14 cellular contexts compared by ENCODE assay signal in the genomic region with DNA sequence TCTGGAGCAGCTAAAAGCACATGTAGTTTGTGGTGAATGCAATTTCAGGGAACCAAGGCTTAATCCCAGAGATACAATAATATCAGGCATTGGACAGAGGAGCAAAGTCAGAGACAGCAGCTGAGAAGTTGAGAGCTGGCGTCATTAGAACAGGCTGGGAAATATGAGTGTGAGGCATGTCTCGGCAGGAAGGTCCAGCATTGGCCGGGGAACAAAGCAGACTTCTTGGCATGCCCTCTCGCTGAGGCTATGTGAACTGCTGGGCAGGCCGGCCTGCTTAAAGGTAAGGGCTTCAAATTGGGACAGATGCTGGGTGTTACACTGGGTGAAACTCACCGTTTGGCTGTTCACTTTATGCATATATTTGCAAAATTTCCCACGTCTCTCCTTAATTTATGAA.
DNase-seq lines count a peak whose midpoint lies in the region; ATAC-seq, FAIRE-seq and TF ChIP-seq lines count a peak whose summit lies in the region.
"Had no signal": no experiment of that assay in that cellular context is flagged by ENCODE, and none has a peak within 500 bp of the region (broad histone marks: within the 10 kb centered on the region; RNA-seq: fewer than 3 reads in every experiment).

No MANE protein-coding gene starts in this region.

- peaks cover 3 to 4% of the 10 kb centered on the region in 2 donors for H3K4me1 Mint-ChIP-seq in stimulated activated naive B cell treated with anti-CD40 and anti-IgM and Interleukin-4, amounts not matched to agents 10 μg/mL and 1 μg/mL and 100 μg/mL, for 72 hours

- BruUV-seq in endothelial cell of umbilical vein (replicated peaks; lab: Mats Ljungman, UMichigan) = no TSS peak

- H3K79me2 ChIP-seq in endothelial cell of umbilical vein (ENCODE audit: control insufficient read depth, insufficient read depth, low read length) = no peaks in the 10 kb centered on the region

- H2AFZ ChIP-seq in endothelial cell of umbilical vein (ENCODE audit: low read depth, low read length) = no peak overlapping the region

- POLR2A ChIA-PET in endothelial cell of umbilical vein (lab: Charles Lee) = no interaction called here

- H3K27ac ChIP-seq in endothelial cell of umbilical vein (ENCODE audit: insufficient read depth, low read depth, low read length) (no peak overlapping the region), tibial artery (peak overlapping the region in 1 of 2 donors; percentile 43), spleen (no peak overlapping the region)
- H3K27ac ChIP-seq: SJSA1 had no signal

- H3K27ac Mint-ChIP-seq in stimulated activated naive B cell treated with anti-CD40 and anti-IgM and Interleukin-4, amounts not matched to agents 10 μg/mL and 1 μg/mL and 100 μg/mL, for 72 hours = no peak overlapping the region
- H3K27ac Mint-ChIP-seq: stimulated activated naive CD8-positive, alpha-beta T cell treated with anti-CD3 and anti-CD28 coated beads, Interleukin-15, Interleukin-2, amounts not matched to agents 100 ng/mL and 50 ng/mL, for 24 hours had no signal

- H3K9me3 ChIP-seq in endothelial cell of umbilical vein (replicated peaks; ENCODE audit: control insufficient read depth, insufficient read depth, low read length) (no peaks in the 10 kb centered on the region), tibial artery (no peaks in the 10 kb centered on the region), spleen (no peaks in the 10 kb centered on the region)

- H4K20me1 ChIP-seq in endothelial cell of umbilical vein (replicated peaks; ENCODE audit: control insufficient read depth, extremely low read depth, insufficient read depth, low read length) = no peaks in the 10 kb centered on the region

- ATAC-seq in GM21423 (IDR thresholded peaks at IDR 0.05; ENCODE audit: unreplicated experiment) (no peak), HG02610 (IDR thresholded peaks at IDR 0.05; ENCODE audit: unreplicated experiment) (no peak)
- no peak for ATAC-seq in stimulated activated naive B cell treated with anti-CD40 and anti-IgM and Interleukin-4, amounts not matched to agents 10 μg/mL and 1 μg/mL and 100 μg/mL, for 72 hours (replicated peaks)

- H3K9ac ChIP-seq in endothelial cell of umbilical vein (replicated peaks; ENCODE audit: extremely low read depth, insufficient read depth, low read length) = no peak overlapping the region

- no peaks in the 10 kb centered on the region for H3K27me3 ChIP-seq in endothelial cell of umbilical vein (ENCODE audit: control insufficient read depth in 2 of 2, insufficient read depth in 2 of 2, low read length in 2 of 2)
- H3K27me3 ChIP-seq in tibial artery = no peaks in the 10 kb centered on the region
- no peaks in the 10 kb centered on the region for H3K27me3 ChIP-seq in spleen (replicated peaks in 1 of 7)
- H3K27me3 ChIP-seq: SJSA1 had no signal

- peak; percentile 28 for FAIRE-seq in endothelial cell of umbilical vein (lab: Jason Lieb, UNC)
- FAIRE-seq: G401.6, islet of Langerhans had no signal

- 76 to 88% (median 84%) methylated on average over 7 of the region's 7 CpGs for WGBS in spleen, 5 donors

- peaks cover 0 to 4% of the 10 kb centered on the region in 2 donors for H3K9me3 Mint-ChIP-seq in stimulated activated naive B cell treated with anti-CD40 and anti-IgM and Interleukin-4, amounts not matched to agents 10 μg/mL and 1 μg/mL and 100 μg/mL, for 72 hours
- H3K9me3 Mint-ChIP-seq: stimulated activated naive CD8-positive, alpha-beta T cell treated with anti-CD3 and anti-CD28 coated beads, Interleukin-15, Interleukin-2, amounts not matched to agents 100 ng/mL and 50 ng/mL, for 24 hours had no signal

- dilution Hi-C loops in endothelial cell of umbilical vein (cut with MboI; ENCODE audit: extremely low pct_ligation_motif_present, low sequenced_read_pairs) = no loop called here

- DNase-seq in NCI-H2196 (lab: John Stamatoyannopoulos, UW; ENCODE audit: unreplicated experiment) (peak; percentile 48), endothelial cell of umbilical vein (ENCODE audit: low read depth, low spot score) (peak; percentile 9), left kidney (ENCODE audit: low read depth, low spot score) (peak; percentile 40), tibial artery (peak; percentile 31 to 74), spleen (no peak)
- no peak for DNase-seq in stimulated activated naive B cell treated with anti-CD40 and anti-IgM and Interleukin-4, amounts not matched to agents 10 μg/mL and 1 μg/mL and 100 μg/mL, for 72 hours
- DNase-seq: NCI-H1930 had no signal

- intact Hi-C loops in endothelial cell of umbilical vein (cut with micrococcal nuclease) = no loop called here
- intact Hi-C loops in tibial artery (cut with DNase I; ENCODE audit: low total_unique reads) = no loop called here
- intact Hi-C loops in spleen (cut with DNase I; ENCODE audit: low total_unique reads) = no loop called here

- no peak overlapping the region for H3K4me3 ChIP-seq in endothelial cell of umbilical vein (replicated peaks in 1 of 3; ENCODE audit: insufficient read depth in 1 of 3, low read depth in 1 of 3, low read length in 3 of 3)
- H3K4me3 ChIP-seq in tibial artery = no peak overlapping the region
- no peak overlapping the region for H3K4me3 ChIP-seq in spleen
- H3K4me3 ChIP-seq: SJSA1, skin epidermis had no signal

- H3K4me1 ChIP-seq in endothelial cell of umbilical vein (ENCODE audit: control insufficient read depth, extremely low read depth, insufficient read depth, low read length) (no peaks in the 10 kb centered on the region), tibial artery (peaks cover 0 to 24% (median 3%) of the 10 kb centered on the region in 4 donors), spleen (no peaks in the 10 kb centered on the region)
- H3K4me1 ChIP-seq: SJSA1 had no signal

- H3K27me3 Mint-ChIP-seq in stimulated activated naive B cell treated with anti-CD40 and anti-IgM and Interleukin-4, amounts not matched to agents 10 μg/mL and 1 μg/mL and 100 μg/mL, for 72 hours = peaks cover 0 to 4% of the 10 kb centered on the region in 2 donors
- H3K27me3 Mint-ChIP-seq: stimulated activated naive CD8-positive, alpha-beta T cell treated with anti-CD3 and anti-CD28 coated beads, Interleukin-15, Interleukin-2, amounts not matched to agents 100 ng/mL and 50 ng/mL, for 24 hours had no signal

- H3K4me3 Mint-ChIP-seq in stimulated activated naive B cell treated with anti-CD40 and anti-IgM and Interleukin-4, amounts not matched to agents 10 μg/mL and 1 μg/mL and 100 μg/mL, for 72 hours = no peak overlapping the region
- H3K4me3 Mint-ChIP-seq: stimulated activated naive CD8-positive, alpha-beta T cell treated with anti-CD3 and anti-CD28 coated beads, Interleukin-15, Interleukin-2, amounts not matched to agents 100 ng/mL and 50 ng/mL, for 24 hours had no signal

- TF ChIP-seq POLR2A in endothelial cell of umbilical vein (IDR thresholded peaks at IDR 0.05; ENCODE audit: low read depth, low read length) = no peak
- no peak for TF ChIP-seq POLR2A in spleen (IDR thresholded peaks at IDR 0.05)

- no peaks in the 10 kb centered on the region for H3K36me3 Mint-ChIP-seq in stimulated activated naive B cell treated with anti-CD40 and anti-IgM and Interleukin-4, amounts not matched to agents 10 μg/mL and 1 μg/mL and 100 μg/mL, for 72 hours

- CTCF ChIA-PET in endothelial cell of umbilical vein (lab: Charles Lee) = no interaction called here

- H3K4me2 ChIP-seq in endothelial cell of umbilical vein (ENCODE audit: insufficient read depth, low read length) = no peak overlapping the region

- H3K9me1 ChIP-seq in endothelial cell of umbilical vein (replicated peaks; ENCODE audit: control insufficient read depth, extremely low read depth, insufficient read depth, low read length) = no peaks in the 10 kb centered on the region

- no peak for TF ChIP-seq CTCF in endothelial cell of umbilical vein (IDR thresholded peaks at IDR 0.05; ENCODE audit: extremely low read depth in 1 of 2, insufficient read depth in 1 of 2, low read depth in 1 of 2, low read length in 2 of 2)
- TF ChIP-seq CTCF in tibial artery (IDR thresholded peaks at IDR 0.05) = peak in 1 of 2 experiments; percentile 38
- no peak for TF ChIP-seq CTCF in spleen (IDR thresholded peaks at IDR 0.05 in 8 of 11, conservative IDR thresholded peaks at IDR 0.05 in 3 of 11)

- H3K36me3 ChIP-seq in endothelial cell of umbilical vein (ENCODE audit: control insufficient read depth in 2 of 2, extremely low read depth in 1 of 2, insufficient read depth in 2 of 2, low read length in 2 of 2) (no peaks in the 10 kb centered on the region), tibial artery (no peaks in the 10 kb centered on the region), spleen (no peaks in the 10 kb centered on the region)
- H3K36me3 ChIP-seq: SJSA1 had no signal

TF ChIP-seq in endothelial cell of umbilical vein, 7 proteins besides CTCF, POLR2A, EP300 and RAD21:
- no peak for TF ChIP-seq JUN (IDR thresholded peaks at IDR 0.05; ENCODE audit: borderline replicate concordance, insufficient read depth, insufficient read length, low read depth)
- TF ChIP-seq MYC (IDR thresholded peaks at IDR 0.05; ENCODE audit: low read depth, low read length) = no peak

Comparison
In these comparisons a context has a peak if more than half of its experiments do, and no peak if none do; other contexts are left out.
1. DNase-seq: peak in NCI-H2196 (single experiment), endothelial cell of umbilical vein (single experiment), left kidney (single experiment) and tibial artery (2 of 2); none in spleen (single experiment) and stimulated activated naive B cell treated with anti-CD40 and anti-IgM and Interleukin-4, amounts not matched to agents 10 μg/mL and 1 μg/mL and 100 μg/mL, for 72 hours (single experiment).